In genomic region chr17:38463451-38463858, GRCh38 we compare ENCODE assay signal across 15 cellular contexts. TPM values are rescaled to one million over a fixed set of nuclear protein-coding genes. Genes with fewer than 3 reads are reported as not detected.
DNase-seq lines count a peak whose midpoint lies in the region; ATAC-seq and TF ChIP-seq lines count a peak whose summit lies in the region.
"Had no signal": no experiment of that assay in that cellular context is flagged by ENCODE, and none has a peak within 500 bp of the region (broad histone marks: within the 10 kb centered on the region; RNA-seq: fewer than 3 reads in every experiment).

No MANE protein-coding gene starts in this region.

- no peak for TF ChIP-seq CTCF in osteoblast (IDR thresholded peaks at IDR 0.05; ENCODE audit: extremely low read depth, low read depth, low read length)
- no peak for TF ChIP-seq CTCF in type B pancreatic cell (conservative IDR thresholded peaks at IDR 0.05)

- H3K9ac ChIP-seq in SK-N-MC (ENCODE audit: insufficient read length), result no peak overlapping the region

- peaks cover 26% of the 10 kb centered on the region for H3K36me3 Mint-ChIP-seq in type B pancreatic cell
- H3K36me3 Mint-ChIP-seq in effector memory CD8-positive, alpha-beta T cell (ENCODE audit: insufficient read depth), result no peaks in the 10 kb centered on the region
- H3K36me3 Mint-ChIP-seq: memory B cell had no signal

- H3K27me3 Mint-ChIP-seq in type B pancreatic cell, result peaks cover 4% of the 10 kb centered on the region
- H3K27me3 Mint-ChIP-seq in effector memory CD8-positive, alpha-beta T cell, result peaks cover 15 to 20% of the 10 kb centered on the region in 2 donors
- H3K27me3 Mint-ChIP-seq: stimulated activated naive CD8-positive, alpha-beta T cell treated with anti-CD3 and anti-CD28 coated beads, Interleukin-15, amount 100 ng/mL, for 72 hours had no signal

- ATAC-seq in effector memory CD8-positive, alpha-beta T cell (replicated peaks), result no peak
- ATAC-seq: stimulated activated naive CD8-positive, alpha-beta T cell treated with anti-CD3 and anti-CD28 coated beads, Interleukin-15, amount 100 ng/mL, for 72 hours had no signal

- peaks cover 30% of the 10 kb centered on the region for H3K4me1 Mint-ChIP-seq in type B pancreatic cell (ENCODE audit: unreplicated experiment)
- no peaks in the 10 kb centered on the region for H3K4me1 Mint-ChIP-seq in effector memory CD8-positive, alpha-beta T cell (ENCODE audit: low read depth in 2 of 2)
- H3K4me1 Mint-ChIP-seq: memory B cell; stimulated activated naive CD8-positive, alpha-beta T cell treated with anti-CD3 and anti-CD28 coated beads, Interleukin-15, amount 100 ng/mL, for 72 hours had no signal

- no peak overlapping the region for H3K4me2 ChIP-seq in osteoblast (ENCODE audit: insufficient read depth, low read length)

- H3K4me3 Mint-ChIP-seq in type B pancreatic cell, result no peak overlapping the region
- no peak overlapping the region for H3K4me3 Mint-ChIP-seq in effector memory CD8-positive, alpha-beta T cell
- H3K4me3 Mint-ChIP-seq: memory B cell; stimulated activated naive CD8-positive, alpha-beta T cell treated with anti-CD3 and anti-CD28 coated beads, Interleukin-15, amount 100 ng/mL, for 72 hours had no signal

- H3K9me3 Mint-ChIP-seq in type B pancreatic cell, result no peaks in the 10 kb centered on the region
- no peaks in the 10 kb centered on the region for H3K9me3 Mint-ChIP-seq in effector memory CD8-positive, alpha-beta T cell
- H3K9me3 Mint-ChIP-seq: memory B cell; stimulated activated naive CD8-positive, alpha-beta T cell treated with anti-CD3 and anti-CD28 coated beads, Interleukin-15, amount 100 ng/mL, for 72 hours had no signal

- H3K79me2 ChIP-seq in osteoblast (ENCODE audit: insufficient read depth, low read length), result peaks cover 83% of the 10 kb centered on the region

- DNase-seq in SK-N-MC (ENCODE audit: low read depth, low spot score) (no peak), fibroblast of gingiva (ENCODE audit: low read depth) (peak; percentile 61), osteoblast (ENCODE audit: insufficient read length, low spot score, missing footprints) (peak; percentile 88), type B pancreatic cell (ENCODE audit: extremely low spot score, unreplicated experiment) (no peak), globus pallidus (ENCODE audit: low spot score) (no peak), NCI-H1417 treated with DMSO at 0.1 percent for 48 hours (lab: John Stamatoyannopoulos, UW) (no peak), hepatic stellate cell (ENCODE audit: low spot score) (no peak)
- no peak for DNase-seq in effector memory CD8-positive, alpha-beta T cell
- DNase-seq: activated T-cell treated with anti-CD3 and anti-CD28 coated beads, Interleukin-2, amount 50 U/mL, for 48 hours; effector CD4-positive, alpha-beta T cell; Karpas-422; NCI-H2029 treated with DMSO at 0.1 percent for 48 hours; stimulated activated naive CD8-positive, alpha-beta T cell treated with anti-CD3 and anti-CD28 coated beads, Interleukin-15, amount 100 ng/mL, for 72 hours had no signal

- H3K36me3 ChIP-seq in SK-N-MC (ENCODE audit: insufficient read depth, low read length) (peaks cover 33% of the 10 kb centered on the region; the same call in 1 of the 2 replicates), osteoblast (ENCODE audit: insufficient read depth, low read length) (peaks cover 67% of the 10 kb centered on the region)

- H2AFZ ChIP-seq in osteoblast (ENCODE audit: low read length), result no peak overlapping the region

- H3K9me3 ChIP-seq in SK-N-MC (ENCODE audit: low read depth, low read length) (no peaks in the 10 kb centered on the region), osteoblast (ENCODE audit: low read depth, low read length) (no peaks in the 10 kb centered on the region)

- peak overlapping the region; percentile 78 for H3K27ac Mint-ChIP-seq in type B pancreatic cell
- no peak overlapping the region for H3K27ac Mint-ChIP-seq in effector memory CD8-positive, alpha-beta T cell
- H3K27ac Mint-ChIP-seq: memory B cell; progenitor cell of endocrine pancreas; stimulated activated naive CD8-positive, alpha-beta T cell treated with anti-CD3 and anti-CD28 coated beads, Interleukin-15, amount 100 ng/mL, for 72 hours had no signal

- H3K4me3 ChIP-seq in SK-N-MC, result no peak overlapping the region
- H3K4me3 ChIP-seq in osteoblast (ENCODE audit: insufficient read depth, low read length), result no peak overlapping the region

- H3K4me1 ChIP-seq in osteoblast (ENCODE audit: insufficient read depth, low read length), result peaks cover 28% of the 10 kb centered on the region

- peaks cover 63% of the 10 kb centered on the region for H4K20me1 ChIP-seq in osteoblast (ENCODE audit: insufficient read depth, low read length)

- no peaks in the 10 kb centered on the region for H3K27me3 ChIP-seq in osteoblast (ENCODE audit: insufficient read depth, low read length)

- H3K27ac ChIP-seq in SK-N-MC (0 out of 2 replicates have a peak overlapping the region, but pooled peaks have one; percentile 10), osteoblast (ENCODE audit: low read depth, low read length) (peak overlapping the region; percentile 100)

RNA-seq across cellular contexts. Expression of gene ARHGAP23, which starts 35.2 kb away (rescaled TPM):
- total RNA-seq in osteoblast, result 47.0 and 49.8 TPM in 2 replicates
- total RNA-seq in type B pancreatic cell (ENCODE audit: low replicate concordance), result 114 and 333 TPM in 2 replicates

Comparison
In these comparisons a context has a peak if more than half of its experiments do, and no peak if none do; other contexts are left out.
1. DNase-seq: peak in fibroblast of gingiva (single experiment) and osteoblast (single experiment); none in SK-N-MC (single experiment), type B pancreatic cell (single experiment), effector memory CD8-positive, alpha-beta T cell (0 of 3), globus pallidus (single experiment), NCI-H1417 treated with DMSO at 0.1 percent for 48 hours (single experiment) and hepatic stellate cell (single experiment).